In the genomic region with DNA sequence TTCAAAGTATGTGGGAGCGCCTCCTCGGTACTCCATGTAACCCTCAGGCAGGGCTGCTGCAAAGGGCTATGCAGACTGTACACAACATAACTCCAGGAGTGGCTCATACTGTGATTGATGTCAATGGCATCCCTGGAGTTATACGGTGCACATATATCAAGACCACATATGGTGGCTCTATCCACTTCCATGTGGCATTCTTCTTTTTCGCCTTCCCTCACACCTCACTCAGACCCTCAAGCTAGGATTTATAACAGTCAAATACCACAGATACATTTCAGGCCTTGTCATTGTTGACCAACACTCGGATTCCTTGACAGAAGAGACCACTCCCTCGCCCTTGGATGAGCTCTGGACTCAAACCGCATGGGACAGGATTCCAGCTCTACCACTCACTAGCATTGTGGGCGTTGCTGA, we compare ENCODE assay signal across 1 cellular context.
TF ChIP-seq lines count a peak whose summit lies in the region.

No MANE protein-coding gene starts in this region.

TF ChIP-seq in A549, 52 proteins besides CTCF, POLR2A, EP300 and RAD21 (continued from another document):
- TF ChIP-seq, protein P1, sequence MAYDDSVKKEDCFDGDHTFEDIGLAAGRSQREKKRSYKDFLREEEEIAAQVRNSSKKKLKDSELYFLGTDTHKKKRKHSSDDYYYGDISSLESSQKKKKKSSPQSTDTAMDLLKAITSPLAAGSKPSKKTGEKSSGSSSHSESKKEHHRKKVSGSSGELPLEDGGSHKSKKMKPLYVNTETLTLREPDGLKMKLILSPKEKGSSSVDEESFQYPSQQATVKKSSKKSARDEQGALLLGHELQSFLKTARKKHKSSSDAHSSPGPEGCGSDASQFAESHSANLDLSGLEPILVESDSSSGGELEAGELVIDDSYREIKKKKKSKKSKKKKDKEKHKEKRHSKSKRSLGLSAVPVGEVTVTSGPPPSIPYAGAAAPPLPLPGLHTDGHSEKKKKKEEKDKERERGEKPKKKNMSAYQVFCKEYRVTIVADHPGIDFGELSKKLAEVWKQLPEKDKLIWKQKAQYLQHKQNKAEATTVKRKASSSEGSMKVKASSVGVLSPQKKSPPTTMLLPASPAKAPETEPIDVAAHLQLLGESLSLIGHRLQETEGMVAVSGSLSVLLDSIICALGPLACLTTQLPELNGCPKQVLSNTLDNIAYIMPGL (CRISPR knock-in tag; IDR thresholded peaks at IDR 0.05; ENCODE audit: borderline replicate concordance), result no peak
- TF ChIP-seq ZFP36 (IDR thresholded peaks at IDR 0.05; ENCODE audit: borderline replicate concordance, partially characterized antibody) (no peak), JUN (IDR thresholded peaks at IDR 0.05) (no peak), CHD2 (IDR thresholded peaks at IDR 0.05; ENCODE audit: low read length, partially characterized antibody) (no peak), EHMT2 (IDR thresholded peaks at IDR 0.05; ENCODE audit: low read depth) (no peak), BHLHE40 (IDR thresholded peaks at IDR 0.05; ENCODE audit: low read depth, low read length) (no peak), HEYL (CRISPR knock-in tag; IDR thresholded peaks at IDR 0.05) (no peak), SMC3 (IDR thresholded peaks at IDR 0.05) (no peak)
